Comparison of ENCODE assay signal across 8 cellular contexts in genomic region chr9:100351508-100351907, GRCh38. TPM values are rescaled to one million over a fixed set of nuclear protein-coding genes. Genes with fewer than 3 reads are reported as not detected.
DNase-seq lines count a peak whose midpoint lies in the region; ATAC-seq and TF ChIP-seq lines count a peak whose summit lies in the region.

No MANE protein-coding gene starts in this region.

- no peak for ATAC-seq in CD4-positive, CD25-positive, alpha-beta regulatory T cell (ENCODE audit: low read depth in 2 of 2)
- no peak for ATAC-seq in effector memory CD8-positive, alpha-beta T cell (replicated peaks)
- ATAC-seq in HG02852 (IDR thresholded peaks at IDR 0.05; ENCODE audit: unreplicated experiment) = no peak

- no peak for TF ChIP-seq POLR2A in NB4 (IDR thresholded peaks at IDR 0.05; ENCODE audit: extremely low read depth, insufficient read length)

- H3K27me3 Mint-ChIP-seq in CD4-positive, CD25-positive, alpha-beta regulatory T cell = peaks cover 4% of the 10 kb centered on the region
- H3K27me3 Mint-ChIP-seq in effector memory CD8-positive, alpha-beta T cell = no peaks in the 10 kb centered on the region
- no peaks in the 10 kb centered on the region for H3K27me3 Mint-ChIP-seq in neural crest cell (ENCODE audit: low read depth)

- H3K27me3 ChIP-seq in CD4-positive, CD25-positive, alpha-beta regulatory T cell (ENCODE audit: control insufficient read depth, insufficient read depth, low read length) = no peaks in the 10 kb centered on the region

- peaks cover 5% of the 10 kb centered on the region for H3K36me3 ChIP-seq in CD4-positive, CD25-positive, alpha-beta regulatory T cell (ENCODE audit: control insufficient read depth, insufficient read depth, low read length)

- no peak overlapping the region for H3K27ac ChIP-seq in CD4-positive, CD25-positive, alpha-beta regulatory T cell (ENCODE audit: insufficient read depth, low read length, poor library complexity, severe bottlenecking)

- H3K36me3 Mint-ChIP-seq in CD4-positive, CD25-positive, alpha-beta regulatory T cell = peaks cover under 1% of the 10 kb centered on the region
- H3K36me3 Mint-ChIP-seq in effector memory CD8-positive, alpha-beta T cell (ENCODE audit: insufficient read depth) = peaks cover 10% of the 10 kb centered on the region
- peaks cover 26% of the 10 kb centered on the region for H3K36me3 Mint-ChIP-seq in neural crest cell (ENCODE audit: low read depth)

- peak overlapping the region in 2 of 3 donors; percentile 94 to 95 for H3K27ac Mint-ChIP-seq in CD4-positive, CD25-positive, alpha-beta regulatory T cell
- peak overlapping the region; percentile 90 to 93 for H3K27ac Mint-ChIP-seq in effector memory CD8-positive, alpha-beta T cell
- no peak overlapping the region for H3K27ac Mint-ChIP-seq in neural crest cell (ENCODE audit: unreplicated experiment)

- H3K4me3 ChIP-seq in CD4-positive, CD25-positive, alpha-beta regulatory T cell (ENCODE audit: low read depth, low read length) = peak overlapping the region; percentile 96
- peak overlapping the region; percentile 97 for H3K4me3 ChIP-seq in NB4 (ENCODE audit: low read depth, low read length)

- no peaks in the 10 kb centered on the region for H3K9me3 ChIP-seq in CD4-positive, CD25-positive, alpha-beta regulatory T cell (ENCODE audit: control insufficient read depth in 2 of 2, low read length in 2 of 2)

- H3K4me3 Mint-ChIP-seq in CD4-positive, CD25-positive, alpha-beta regulatory T cell = peak overlapping the region; percentile 93 to 100 (median 96)
- peak overlapping the region; percentile 88 to 92 for H3K4me3 Mint-ChIP-seq in effector memory CD8-positive, alpha-beta T cell
- H3K4me3 Mint-ChIP-seq in neural crest cell = peak overlapping the region; percentile 96

- H3K4me1 Mint-ChIP-seq in CD4-positive, CD25-positive, alpha-beta regulatory T cell = peaks cover 39 to 69% (median 52%) of the 10 kb centered on the region in 4 donors
- H3K4me1 Mint-ChIP-seq in effector memory CD8-positive, alpha-beta T cell (ENCODE audit: low read depth in 2 of 2) = peaks cover 37 to 44% of the 10 kb centered on the region in 2 donors
- peaks cover 57% of the 10 kb centered on the region for H3K4me1 Mint-ChIP-seq in neural crest cell

- H3K9me3 Mint-ChIP-seq in CD4-positive, CD25-positive, alpha-beta regulatory T cell = peaks cover 0 to 3% (median 0%) of the 10 kb centered on the region in 7 donors
- no peaks in the 10 kb centered on the region for H3K9me3 Mint-ChIP-seq in effector memory CD8-positive, alpha-beta T cell
- H3K9me3 Mint-ChIP-seq in neural crest cell = peaks cover 14% of the 10 kb centered on the region

- H3K4me1 ChIP-seq in CD4-positive, CD25-positive, alpha-beta regulatory T cell (ENCODE audit: control insufficient read depth, insufficient read depth, low read length, poor library complexity, severe bottlenecking) = peaks cover 40% of the 10 kb centered on the region

- DNase-seq in CD4-positive, CD25-positive, alpha-beta regulatory T cell = no peak
- no peak for DNase-seq in NB4 (ENCODE audit: low read depth)
- DNase-seq in effector memory CD8-positive, alpha-beta T cell = no peak
- DNase-seq in neural crest cell (ENCODE audit: low read depth, low spot score) = no peak
- DNase-seq in stimulated activated CD4-positive, alpha-beta T cell treated with anti-CD3 and anti-CD28 coated beads, Interleukin-15, amount 100 ng/mL, for 24 hours = no peak
- no peak for DNase-seq in cerebellar cortex (ENCODE audit: low spot score)
- no peak for DNase-seq in activated CD4-positive, alpha-beta T cell treated with anti-CD3 and anti-CD28 coated beads for 1 hour

- TF ChIP-seq CTCF in NB4 (IDR thresholded peaks at IDR 0.05; ENCODE audit: low read depth, low read length) (no peak), neural crest cell (conservative IDR thresholded peaks at IDR 0.05) (no peak)

RNA-seq across cellular contexts. Expression of gene TEX10, which starts 1.2 kb away (rescaled TPM):
- 13.7 TPM for total RNA-seq in CD4-positive, CD25-positive, alpha-beta regulatory T cell
- polyA plus RNA-seq in CD4-positive, CD25-positive, alpha-beta regulatory T cell = 10 to 100 TPM; 15.0 to 23.9 (median 20.8) TPM
- 42.2 and 44.2 TPM in 2 replicates for total RNA-seq in neural crest cell
